Comparison of ENCODE assay signal across 16 cellular contexts in the genomic region with DNA sequence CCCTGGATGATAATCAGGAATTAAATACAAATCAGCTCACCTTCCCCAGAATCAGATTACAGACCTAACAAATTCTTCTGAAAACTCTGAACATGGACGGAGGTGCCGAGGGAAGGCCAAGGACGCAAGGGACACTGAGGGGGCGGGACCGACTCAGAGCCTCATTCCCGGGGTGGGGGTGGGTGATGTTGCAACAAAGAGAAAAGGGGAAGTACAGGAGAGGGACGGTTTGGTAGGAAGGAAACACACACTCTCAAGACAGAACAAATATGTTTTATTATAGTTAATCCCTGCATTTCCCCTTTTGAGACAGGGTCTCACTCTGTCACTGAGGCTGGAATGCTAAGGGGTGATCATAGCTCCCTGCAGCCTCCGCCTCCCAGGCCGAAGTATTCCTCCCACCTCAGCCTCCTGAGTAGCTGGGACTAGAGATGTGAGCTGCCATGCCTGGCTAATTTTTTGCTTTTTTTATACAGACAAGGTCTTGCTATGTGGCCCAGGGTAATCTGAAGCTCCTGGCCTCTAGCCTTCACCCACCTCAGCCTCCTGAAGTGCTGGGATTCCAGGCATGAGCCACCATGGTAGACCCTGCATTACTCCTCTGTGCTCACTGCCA. TPM values are rescaled to one million over a fixed set of nuclear protein-coding genes. Genes with fewer than 3 reads are reported as not detected.
DNase-seq lines count a peak whose midpoint lies in the region; ATAC-seq, FAIRE-seq and TF ChIP-seq lines count a peak whose summit lies in the region.
"Had no signal": no experiment of that assay in that cellular context is flagged by ENCODE, and none has a peak within 500 bp of the region (broad histone marks: within the 10 kb centered on the region; RNA-seq: fewer than 3 reads in every experiment).

No MANE protein-coding gene starts in this region.

- H3K4me3 ChIP-seq in OCI-LY3 (ENCODE audit: low read length): peak overlapping the region; percentile 2; the same call in 1 of the 2 replicates
- peak overlapping the region in 3 of 10 donors; percentile 4 to 39 (median 10) for H3K4me3 ChIP-seq in heart right ventricle
- H3K4me3 ChIP-seq in spleen: peak overlapping the region in 7 of 8 donors; percentile 6 to 62 (median 36)
- no peak overlapping the region for H3K4me3 ChIP-seq in PC-3 (ENCODE audit: low read length)

- peak; percentile 39 for FAIRE-seq in GM18507 (lab: Jason Lieb, UNC)
- FAIRE-seq: kidney had no signal

- no peaks in the 10 kb centered on the region for H3F3A ChIP-seq in PC-3 (ENCODE audit: low read length, unreplicated experiment)

- WGBS in heart right ventricle, 2 donors: 45 to 66% methylated on average over 9 of the region's 9 CpGs
- WGBS in spleen, 5 donors: 13 to 21% (median 19%) methylated on average over 9 of the region's 9 CpGs

- H3K4me1 ChIP-seq in OCI-LY3 (ENCODE audit: low read length) (peaks cover 20% of the 10 kb centered on the region), heart right ventricle (peaks cover 0 to 20% (median 0%) of the 10 kb centered on the region in 9 donors), spleen (peaks cover 0 to 58% (median 22%) of the 10 kb centered on the region in 6 donors), PC-3 (ENCODE audit: insufficient read depth, low read length) (no peaks in the 10 kb centered on the region)

- H3K27me3 ChIP-seq in OCI-LY3 (ENCODE audit: low read depth, low read length) (peaks cover 61% of the 10 kb centered on the region), heart right ventricle (peaks cover 0 to 33% (median 13%) of the 10 kb centered on the region in 7 donors), spleen (replicated peaks in 1 of 7) (peaks cover 0 to 37% (median 0%) of the 10 kb centered on the region in 7 donors), PC-3 (ENCODE audit: low read length) (peaks cover 91% of the 10 kb centered on the region)

- TF ChIP-seq CTCF in OCI-LY3 (IDR thresholded peaks at IDR 0.05; ENCODE audit: low read depth, low read length) (no peak), heart right ventricle (IDR thresholded peaks at IDR 0.05) (no peak), spleen (IDR thresholded peaks at IDR 0.05 in 8 of 11, conservative IDR thresholded peaks at IDR 0.05 in 3 of 11) (no peak), PC-3 (conservative IDR thresholded peaks at IDR 0.05; ENCODE audit: low read depth, low read length) (no peak)

- H3K27ac ChIP-seq in OCI-LY3 (ENCODE audit: low read length) (no peak overlapping the region), heart right ventricle (peak overlapping the region in 2 of 10 donors; percentile 35 to 79), spleen (peak overlapping the region in 7 of 8 donors; percentile 70 to 95 (median 75)), PC-3 (ENCODE audit: low read length) (no peak overlapping the region)

- no peak overlapping the region for H3K9ac ChIP-seq in OCI-LY3 (ENCODE audit: low read length)
- H3K9ac ChIP-seq in PC-3 (ENCODE audit: low read length): no peak overlapping the region

- BruUV-seq in PC-3 (replicated peaks; lab: Mats Ljungman, UMichigan): no TSS peak

- no peaks in the 10 kb centered on the region for H3K79me2 ChIP-seq in OCI-LY3 (ENCODE audit: low read length)
- no peaks in the 10 kb centered on the region for H3K79me2 ChIP-seq in PC-3 (ENCODE audit: low read length)

- H4K20me1 ChIP-seq in OCI-LY3 (ENCODE audit: insufficient read depth, low read length): no peaks in the 10 kb centered on the region
- H4K20me1 ChIP-seq in PC-3 (ENCODE audit: low read length): no peaks in the 10 kb centered on the region

- POLR2A ChIA-PET in PC-3 (lab: Charles Lee; ENCODE audit: unreplicated experiment): no interaction called here

- peak overlapping the region; percentile 44 for H3K4me2 ChIP-seq in OCI-LY3 (ENCODE audit: low read length)
- no peak overlapping the region for H3K4me2 ChIP-seq in PC-3 (ENCODE audit: low read length)

- DNase-seq in GM18507 (ENCODE audit: extremely low spot score, insufficient read length, low read depth) (no peak), heart right ventricle (no peak), spleen (peak; percentile 84), PC-3 (no peak), D341Med (ENCODE audit: low spot score) (no peak)
- DNase-seq: activated CD4-positive, alpha-beta T cell treated with anti-CD3 and anti-CD28 coated beads, Interleukin-2, amount 10 ng/mL, durations not matched to agents 7 days and 5 days; effector memory CD4-positive, alpha-beta T cell; foreskin fibroblast; kidney; NCI-H1436 treated with DMSO at 0.1 percent for 48 hours; NCI-H69; SW 1271 had no signal

- CTCF ChIA-PET in PC-3 (lab: Charles Lee): no interaction called here

- TF ChIP-seq POLR2A in spleen (IDR thresholded peaks at IDR 0.05): no peak

- H3K9me3 ChIP-seq in OCI-LY3 (ENCODE audit: insufficient read depth, low read length) (no peaks in the 10 kb centered on the region), heart right ventricle (no peaks in the 10 kb centered on the region), spleen (no peaks in the 10 kb centered on the region), PC-3 (ENCODE audit: low read length) (no peaks in the 10 kb centered on the region)

- H3K9me2 ChIP-seq in PC-3 (replicated peaks; ENCODE audit: low read length): no peaks in the 10 kb centered on the region

- no peak overlapping the region for H2AFZ ChIP-seq in OCI-LY3 (ENCODE audit: low read depth, low read length)
- no peak overlapping the region for H2AFZ ChIP-seq in PC-3 (ENCODE audit: low read length)

- intact Hi-C loops in heart right ventricle (cut with DNase I): no loop called here
- intact Hi-C loops in spleen (cut with DNase I; ENCODE audit: low total_unique reads): no loop called here
- intact Hi-C loops in PC-3 (cut with micrococcal nuclease): no loop called here

- ATAC-seq in heart right ventricle (peak in 6 of 8 donors; percentile 44 to 79 (median 71)), GM21786 (IDR thresholded peaks at IDR 0.05; ENCODE audit: unreplicated experiment) (no peak), GM18519 (IDR thresholded peaks at IDR 0.05; ENCODE audit: low FRiP score, unreplicated experiment) (no peak), PC-3 (no peak)

- H3K36me3 ChIP-seq in OCI-LY3 (replicated peaks; ENCODE audit: low read depth, low read length) (no peaks in the 10 kb centered on the region), heart right ventricle (no peaks in the 10 kb centered on the region), spleen (peaks cover 0 to 26% (median 0%) of the 10 kb centered on the region in 6 donors), PC-3 (ENCODE audit: low read depth, low read length) (no peaks in the 10 kb centered on the region)

RNA-seq across cellular contexts. Expression of a gene that starts 0.8 kb away (rescaled TPM):
- total RNA-seq in heart right ventricle: 1 to 10 TPM in 6 of 10 donors, under 1 TPM in 4; 0.31 to 3.3 (median 1.2) TPM
- polyA plus RNA-seq in heart right ventricle: under 1 TPM; 0.22 to 0.87 TPM
- total RNA-seq in spleen: 10 to 100 TPM; 39.2 to 77.8 (median 54.0) TPM
- polyA plus RNA-seq in spleen: 10 to 100 TPM in 2 of 3 donors, 1 to 10 TPM in 1; 7.2 to 28.2 (median 12.6) TPM
- not detected in 2 replicates for total RNA-seq in PC-3 (2014; rRNA removed)
- total RNA-seq: activated CD4-positive, alpha-beta T cell treated with anti-CD3 and anti-CD28 coated beads, Interleukin-2, amount 10 ng/mL, durations not matched to agents 7 days and 5 days; activated T-helper 1 cell treated with anti-CD3 and anti-CD28 coated beads, Interleukin-12 subunit alpha, Interleukin-12 subunit beta, Interleukin-2, Interleukin-4 antibody, amounts not matched to agents 30 ng/mL and 10 ng/mL and 1 ng/mL, durations not matched to agents 14 hours and 24 hours and 36 hours had no signal

RNA-seq across cellular contexts. Expression of a gene that starts 20.6 kb away (rescaled TPM):
- total RNA-seq in heart right ventricle (1 to 10 TPM in 1 of 10 donors, under 1 TPM in 9; 0.21 to 2.8 (median 0.41) TPM), spleen (10 to 100 TPM; 34.4 to 65.0 (median 37.2) TPM), PC-3 (2014; rRNA removed) (not detected in 2 replicates)
- polyA plus RNA-seq in heart right ventricle (under 1 TPM; 0.19 to 0.29 TPM), spleen (10 to 100 TPM in 1 of 3 donors, 1 to 10 TPM in 2; 3.4 to 17.2 (median 8.0) TPM)
- total RNA-seq: activated CD4-positive, alpha-beta T cell treated with anti-CD3 and anti-CD28 coated beads, Interleukin-2, amount 10 ng/mL, durations not matched to agents 7 days and 5 days; activated T-helper 1 cell treated with anti-CD3 and anti-CD28 coated beads, Interleukin-12 subunit alpha, Interleukin-12 subunit beta, Interleukin-2, Interleukin-4 antibody, amounts not matched to agents 30 ng/mL and 10 ng/mL and 1 ng/mL, durations not matched to agents 14 hours and 24 hours and 36 hours had no signal

RNA-seq across cellular contexts. Expression of a gene that starts 57.5 kb away (rescaled TPM):
- total RNA-seq in heart right ventricle (10 to 100 TPM in 1 of 10 donors, 1 to 10 TPM in 6, under 1 TPM in 3; 0.28 to 16.9 (median 1.5) TPM), spleen (100 to 1,000 TPM in 6 of 7 donors, 10 to 100 TPM in 1; 66.2 to 249 (median 166) TPM), PC-3 (2014; rRNA removed) (not detected in 2 replicates)
- polyA plus RNA-seq in heart right ventricle (1 to 10 TPM in 1 of 2 donors, under 1 TPM in 1; 0.54 to 1.4 TPM), spleen (10 to 100 TPM; 23.5 to 56.4 (median 43.0) TPM)
- total RNA-seq: activated CD4-positive, alpha-beta T cell treated with anti-CD3 and anti-CD28 coated beads, Interleukin-2, amount 10 ng/mL, durations not matched to agents 7 days and 5 days; activated T-helper 1 cell treated with anti-CD3 and anti-CD28 coated beads, Interleukin-12 subunit alpha, Interleukin-12 subunit beta, Interleukin-2, Interleukin-4 antibody, amounts not matched to agents 30 ng/mL and 10 ng/mL and 1 ng/mL, durations not matched to agents 14 hours and 24 hours and 36 hours had no signal

Comparison
In these comparisons a context has a peak if more than half of its experiments do, and no peak if none do; other contexts are left out.
1. H3K27ac ChIP-seq: peak in spleen (7 of 8); none in OCI-LY3 (single experiment) and PC-3 (single experiment).
2. ATAC-seq: peak in heart right ventricle (6 of 8); none in GM21786 (single experiment), GM18519 (single experiment) and PC-3 (single experiment).
3. RNA of a gene that starts 0.8 kb away (total RNA-seq): 39.2 to 77.8 TPM in spleen; 0.31 to 3.3 TPM in heart right ventricle and not detected in PC-3; every median in the first group is over 4 times any median in the second.
4. RNA of a gene that starts 20.6 kb away (total RNA-seq): 34.4 to 65.0 TPM in spleen; 0.21 to 2.8 TPM in heart right ventricle and not detected in PC-3; every median in the first group is over 4 times any median in the second.